In the genomic region with DNA sequence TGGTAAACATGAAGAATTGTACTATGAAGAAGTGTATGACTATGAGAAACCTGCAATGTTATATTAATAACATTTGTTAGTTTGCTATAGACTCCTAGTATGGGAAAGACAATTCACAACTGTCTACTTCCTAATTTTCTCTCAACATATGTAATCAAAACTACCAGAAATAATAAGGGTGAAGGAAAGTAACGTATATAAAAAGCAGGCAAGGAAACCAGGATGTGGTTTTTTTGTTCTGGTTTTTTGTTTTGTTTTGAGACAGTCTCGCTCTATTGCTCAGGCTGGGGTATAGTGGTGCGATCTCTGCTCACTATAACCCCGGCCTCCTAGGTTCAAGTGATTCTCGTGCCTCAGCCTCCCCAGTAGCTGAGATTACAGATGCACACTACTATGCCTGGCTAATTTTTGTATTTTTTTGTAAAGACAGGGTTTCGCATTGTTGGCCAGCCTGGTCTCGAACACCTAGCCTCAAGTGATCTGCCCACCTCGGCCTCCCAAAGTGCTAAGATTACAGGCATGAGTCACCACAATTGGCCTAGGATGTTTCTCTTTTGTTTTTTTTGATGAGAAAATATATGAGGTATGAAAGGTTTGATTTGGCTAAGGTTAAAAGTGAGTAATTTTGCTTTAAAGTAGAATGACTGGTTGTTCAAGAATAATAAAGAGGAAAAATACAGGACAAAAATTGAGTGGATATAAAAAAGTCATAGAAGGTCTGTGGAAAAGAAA, we compare ENCODE assay signal across 16 cellular contexts.
A peak's percentile ranks its signal among the peaks of the same experiment; 100 is the strongest.
DNase-seq lines count a peak whose midpoint lies in the region; ATAC-seq and FAIRE-seq lines count a peak whose summit lies in the region.
"Had no signal": no experiment of that assay in that cellular context is flagged by ENCODE, and none has a peak within 500 bp of the region (broad histone marks: within the 10 kb centered on the region; RNA-seq: fewer than 3 reads in every experiment).

No MANE protein-coding gene starts in this region.

- FAIRE-seq in A204.1 (lab: Jason Lieb, UNC), result peak; percentile 3
- FAIRE-seq: HTR-8/SVneo had no signal

- DNase-seq in M059J (ENCODE audit: low read depth), result peak; percentile 24
- no peak for DNase-seq in left colon
- no peak for DNase-seq in activated CD4-positive, CD25-positive, alpha-beta regulatory T cell (lab: John Stamatoyannopoulos, UW)
- no peak for DNase-seq in HUDEP-2 (lab: John Stamatoyannopoulos, UW; ENCODE audit: unreplicated experiment in 76 of 76)
- DNase-seq: activated T-cell treated with anti-CD3 and anti-CD28 coated beads for 4 hours, heart right ventricle, NCI-H1092, NCI-H2227 treated with DMSO at 0.1 percent for 48 hours, OCI-M1, uterus, WERI-Rb-1 had no signal

- intact Hi-C loops in left colon (cut with DNase I, micrococcal nuclease), result no loop called here

- peak; percentile 55 for ATAC-seq in GM18861 (IDR thresholded peaks at IDR 0.05; ENCODE audit: unreplicated experiment)
- peak; percentile 50 for ATAC-seq in HG02610 (IDR thresholded peaks at IDR 0.05; ENCODE audit: unreplicated experiment)
- no peak for ATAC-seq in left colon
- no peak for ATAC-seq in GM19455 (IDR thresholded peaks at IDR 0.05; ENCODE audit: unreplicated experiment)
- ATAC-seq: heart right ventricle had no signal

Comparison
In these comparisons a context has a peak if more than half of its experiments do, and no peak if none do; other contexts are left out.
1. ATAC-seq: peak in GM18861 (single experiment) and HG02610 (single experiment); none in left colon (single experiment) and GM19455 (single experiment).